ENCODE assay signal across 8 cellular contexts in genomic region chr10:112446055-112446854, GRCh38. TPM values are rescaled to one million over a fixed set of nuclear protein-coding genes. Genes with fewer than 3 reads are reported as not detected.
DNase-seq lines count a peak whose midpoint lies in the region; ATAC-seq and TF ChIP-seq lines count a peak whose summit lies in the region.

No MANE protein-coding gene starts in this region.

- in situ Hi-C loops in Panc1 (cut with HindIII; ENCODE audit: low pct_unique_long_range_greater_than_20kb, low sequenced_read_pairs): no loop called here
- in situ Hi-C loops in transverse colon (cut with MboI; ENCODE audit: low pct_ligation_motif_present in 1 of 4, low pct_unique_long_range_greater_than_20kb in 1 of 4, low sequenced_read_pairs in 3 of 4): loop anchor here (25.0 kb wide), 1 partner anchor 259 kb away; the partner anchor contains the start of gene GPAM (in 4 of the 4)

- no peak for TF ChIP-seq EP300 in transverse colon (IDR thresholded peaks at IDR 0.05; ENCODE audit: low read depth)

- POLR2A ChIA-PET in Panc1 (lab: Charles Lee): interaction anchor here (0.6 kb wide), 1 partner anchor 38 kb away, joined by 3 read pairs; no protein-coding TSS in a partner anchor

- intact Hi-C loops in Panc1 (cut with micrococcal nuclease; ENCODE audit: unreplicated experiment): no loop called here
- intact Hi-C loops in transverse colon (cut with DNase I; ENCODE audit: low total_unique reads): no loop called here

- H3K4me3 ChIP-seq in Panc1 (ENCODE audit: low read depth in 2 of 2, low read length in 2 of 2): peak overlapping the region; percentile 99
- peak overlapping the region; percentile 100 for H3K4me3 ChIP-seq in lung
- H3K4me3 ChIP-seq in transverse colon: peak overlapping the region; percentile 63 to 85 (median 76)

- peak; percentile 40 for ATAC-seq in GM21825 (IDR thresholded peaks at IDR 0.05; ENCODE audit: unreplicated experiment)
- ATAC-seq in Panc1: peak; percentile 73
- ATAC-seq in lung (ENCODE audit: insufficient read depth, low FRiP score): no peak
- no peak for ATAC-seq in GM21786 (IDR thresholded peaks at IDR 0.05; ENCODE audit: unreplicated experiment)

- H3K4me1 ChIP-seq in Panc1 (ENCODE audit: control insufficient read depth, insufficient read depth, low read length): peaks cover 22% of the 10 kb centered on the region
- peaks cover 1 to 12% of the 10 kb centered on the region in 2 donors for H3K4me1 ChIP-seq in lung (ENCODE audit: control insufficient read depth in 2 of 2, insufficient read depth in 2 of 2, low read length in 2 of 2)
- H3K4me1 ChIP-seq in transverse colon: peaks cover 7 to 31% (median 23%) of the 10 kb centered on the region in 4 donors

- DNase-seq in AML-193 (lab: John Stamatoyannopoulos, UW) (peak; percentile 40 to 42), Panc1 (ENCODE audit: low read depth, low spot score) (no peak), cerebellar cortex (ENCODE audit: low spot score) (peak; percentile 5), lung (ENCODE audit: low spot score) (no peak), transverse colon (peak; percentile 28)
- DNase-seq in activated CD8-positive, alpha-beta memory T cell treated with anti-CD3 and anti-CD28 coated beads for 24 hours: no peak

- WGBS in lung, 2 donors: 5 to 7% methylated on average over 20 of the region's 20 CpGs
- 0 to 4% methylated on average over 8 to 20 of the region's 20 CpGs for WGBS in transverse colon (ENCODE audit: low coverage in 1 of 2), 2 donors

- no TSS peak for BruUV-seq in Panc1 (replicated peaks; lab: Mats Ljungman, UMichigan)

- H3K27ac ChIP-seq in Panc1 (ENCODE audit: low read length): peak overlapping the region; percentile 99
- H3K27ac ChIP-seq in lung (ENCODE audit: low read depth in 1 of 2, low read length in 1 of 2): peak overlapping the region; percentile 93 to 99
- peak overlapping the region; percentile 86 to 90 (median 89) for H3K27ac ChIP-seq in transverse colon

- CTCF ChIA-PET in Panc1 (lab: Charles Lee): interaction anchor here (1.5 kb wide), 1 partner anchor 26 kb away, joined by 11 read pairs; no protein-coding TSS in a partner anchor

- no peaks in the 10 kb centered on the region for H3K9me3 ChIP-seq in Panc1 (ENCODE audit: control insufficient read depth, insufficient read depth, low read depth, low read length)
- H3K9me3 ChIP-seq in lung (ENCODE audit: control insufficient read depth in 2 of 2, insufficient read depth in 1 of 2, low read length in 1 of 2): peaks cover 0 to 2% of the 10 kb centered on the region in 2 donors
- no peaks in the 10 kb centered on the region for H3K9me3 ChIP-seq in transverse colon

- no peak for TF ChIP-seq POLR2A in transverse colon (IDR thresholded peaks at IDR 0.05)

- H3K27me3 ChIP-seq in Panc1 (ENCODE audit: control insufficient read depth, insufficient read depth, low read length) (no peaks in the 10 kb centered on the region), lung (ENCODE audit: control insufficient read depth, insufficient read depth) (no peaks in the 10 kb centered on the region), transverse colon (no peaks in the 10 kb centered on the region)

- H3K36me3 ChIP-seq in Panc1 (ENCODE audit: control insufficient read depth, insufficient read depth, low read length) (peaks cover 23% of the 10 kb centered on the region), lung (ENCODE audit: control insufficient read depth in 2 of 2, insufficient read depth in 2 of 2, low read length in 2 of 2) (peaks cover 1 to 19% of the 10 kb centered on the region in 2 donors), transverse colon (peaks cover 0 to 15% (median under 1%) of the 10 kb centered on the region in 4 donors)

- no peak for TF ChIP-seq CTCF in Panc1 (IDR thresholded peaks at IDR 0.05)
- no peak for TF ChIP-seq CTCF in lung (IDR thresholded peaks at IDR 0.05; ENCODE audit: control extremely low read depth, extremely low read depth)
- TF ChIP-seq CTCF in transverse colon (IDR thresholded peaks at IDR 0.05): peak in 2 of 5 experiments; percentile 12 to 30

RNA-seq across cellular contexts. Expression of gene ZDHHC6, which starts 0.5 kb away (rescaled TPM):
- total RNA-seq in Panc1 (2021; ENCODE audit: unreplicated experiment): 40.3 TPM
- 26.2 TPM for polyA plus RNA-seq in Panc1 (2012; ENCODE audit: insufficient read length)
- 10 to 100 TPM; 25.8 to 32.5 TPM for total RNA-seq in lung
- polyA plus RNA-seq in lung: 10 to 100 TPM; 27.8 to 38.3 TPM
- 10 to 100 TPM; 13.1 to 46.4 (median 24.6) TPM for total RNA-seq in transverse colon

RNA-seq across cellular contexts. Expression of gene VTI1A, which starts 0.8 kb away (rescaled TPM):
- 36.3 TPM for total RNA-seq in Panc1 (2021; ENCODE audit: unreplicated experiment)
- 12.8 TPM for polyA plus RNA-seq in Panc1 (2012; ENCODE audit: insufficient read length)
- 10 to 100 TPM; 41.2 to 48.2 TPM for total RNA-seq in lung
- polyA plus RNA-seq in lung: 10 to 100 TPM in 1 of 2 donors, 1 to 10 TPM in 1; 9.2 to 15.6 TPM
- total RNA-seq in transverse colon: 100 to 1,000 TPM in 3 of 4 donors, 10 to 100 TPM in 1; 65.8 to 211 (median 149) TPM

Comparison
In these comparisons a context has a peak if more than half of its experiments do, and no peak if none do; other contexts are left out.
1. DNase-seq: peak in AML-193 (2 of 2), cerebellar cortex (single experiment) and transverse colon (single experiment); none in Panc1 (single experiment), lung (single experiment) and activated CD8-positive, alpha-beta memory T cell treated with anti-CD3 and anti-CD28 coated beads for 24 hours (single experiment).
2. ATAC-seq: peak in GM21825 (single experiment) and Panc1 (single experiment); none in lung (single experiment) and GM21786 (single experiment).
3. Peak in every context shown above with its lines, with median percentiles within 50 percentile points of each other: H3K27ac ChIP-seq and H3K4me3 ChIP-seq.